8 cellular contexts compared by ENCODE assay signal in genomic region chr11:46916669-46917108, GRCh38. TPM values are rescaled to one million over a fixed set of nuclear protein-coding genes. Genes with fewer than 3 reads are reported as not detected.
DNase-seq lines count a peak whose midpoint lies in the region; ATAC-seq and TF ChIP-seq lines count a peak whose summit lies in the region.

No MANE protein-coding gene starts in this region.

- no peaks in the 10 kb centered on the region for H3K9me3 ChIP-seq in psoas muscle

- no peaks in the 10 kb centered on the region for H3K36me3 ChIP-seq in psoas muscle (ENCODE audit: insufficient read depth in 1 of 2, low read depth in 1 of 2)

- WGBS in psoas muscle, 3 donors: 0 to 1% (median 0%) methylated on average over 16 of the region's 16 CpGs

- peak; percentile 66 to 80 for ATAC-seq in left cardiac atrium
- peak; percentile 57 to 65 (median 61) for ATAC-seq in psoas muscle
- ATAC-seq in HG03159 (IDR thresholded peaks at IDR 0.05; ENCODE audit: unreplicated experiment): no peak
- no peak for ATAC-seq in GM18909 (IDR thresholded peaks at IDR 0.05; ENCODE audit: poor library complexity, unreplicated experiment)

- no peaks in the 10 kb centered on the region for H3K27me3 ChIP-seq in psoas muscle (ENCODE audit: insufficient read depth in 3 of 3, low read length in 2 of 3)

- peak; percentile 3 for DNase-seq in NCI-H1694 (lab: John Stamatoyannopoulos, UW)
- no peak for DNase-seq in NCI-H1694 treated with DMSO at 0.1 percent for 48 hours (lab: John Stamatoyannopoulos, UW)
- peak; percentile 54 for DNase-seq in NB4 (ENCODE audit: low read depth)
- DNase-seq in amniotic epithelial cell (ENCODE audit: low read depth): peak; percentile 60
- peak; percentile 69 for DNase-seq in left cardiac atrium
- peak; percentile 69 to 83 for DNase-seq in psoas muscle

- peak overlapping the region; percentile 91 for H3K27ac ChIP-seq in psoas muscle

- peaks cover 62% of the 10 kb centered on the region for H3K4me1 ChIP-seq in psoas muscle

- no peak for TF ChIP-seq POLR2A in NB4 (IDR thresholded peaks at IDR 0.05; ENCODE audit: extremely low read depth, insufficient read length)

- H3K4me3 ChIP-seq in NB4 (ENCODE audit: low read depth, low read length) (peak overlapping the region; percentile 39), psoas muscle (peak overlapping the region; percentile 90)

- intact Hi-C loops in left cardiac atrium (cut with DNase I) (loop anchor here in 1 of 2 donors (5.0 kb wide), 1 partner anchor 86 kb away; no protein-coding TSS in a partner anchor), psoas muscle (cut with DNase I) (loop anchor here in 1 of 2 donors (5.0 kb wide), 2 partner anchors 86 to 236 kb away; no protein-coding TSS in a partner anchor)

- peak; percentile 7 for TF ChIP-seq CTCF in NB4 (IDR thresholded peaks at IDR 0.05; ENCODE audit: low read depth, low read length)
- peak; percentile 21 for TF ChIP-seq CTCF in psoas muscle (IDR thresholded peaks at IDR 0.05)

RNA-seq across cellular contexts. Expression of gene LRP4, which starts 1.7 kb away (rescaled TPM):
- 10 to 100 TPM; 20.2 to 21.0 TPM for total RNA-seq in left cardiac atrium
- total RNA-seq in psoas muscle: 10 to 100 TPM; 14.5 to 32.3 (median 24.7) TPM
- polyA plus RNA-seq in psoas muscle: 1 to 10 TPM; 5.4 to 8.0 (median 5.6) TPM

RNA-seq across cellular contexts. Expression of gene CSTPP1, which starts 19.9 kb away (rescaled TPM):
- 10 to 100 TPM; 11.4 to 12.3 TPM for total RNA-seq in left cardiac atrium
- 1 to 10 TPM; 6.1 to 10.0 (median 7.7) TPM for total RNA-seq in psoas muscle
- 1 to 10 TPM; 5.1 to 8.2 (median 6.6) TPM for polyA plus RNA-seq in psoas muscle

Comparison
In these comparisons a context has a peak if more than half of its experiments do, and no peak if none do; other contexts are left out.
1. ATAC-seq: peak in left cardiac atrium (2 of 2) and psoas muscle (4 of 4); none in HG03159 (single experiment) and GM18909 (single experiment).